ENCODE assay signal across 31 cellular contexts in genomic region chr11:101176381-101176780, GRCh38. TPM values are rescaled to one million over a fixed set of nuclear protein-coding genes. Genes with fewer than 3 reads are reported as not detected.
"Had no signal": no experiment of that assay in that cellular context is flagged by ENCODE, and none has a peak within 500 bp of the region (broad histone marks: within the 10 kb centered on the region; RNA-seq: fewer than 3 reads in every experiment).

No MANE protein-coding gene starts in this region.

- H3K4me3 Mint-ChIP-seq: activated naive CD8-positive, alpha-beta T cell; brain; effector memory CD8-positive, alpha-beta T cell; naive B cell; T-helper 2 cell treated with Interferon-gamma antibody and Interleukin-4, amounts not matched to agents 5 μg/mL and 100 μg/mL, for 36 hours had no signal

- H3K27me3 ChIP-seq: ascending aorta, ovary, testis, transverse colon, uterus had no signal

- DNase-seq: activated CD4-positive, alpha-beta T cell treated with anti-CD3 and anti-CD28 coated beads for 4 hours; activated CD4-positive, alpha-beta T cell treated with anti-CD3 and anti-CD28 coated beads, Interleukin-2, amount 50 U/mL, for 4 hours; activated effector memory CD4-positive, alpha-beta T cell treated with Interleukin-2 at 50 U/mL for 16 hours; activated naive CD4-positive, alpha-beta T cell treated with Interleukin-2 at 50 U/mL for 16 hours; caudate nucleus; cortex of kidney; effector memory CD8-positive, alpha-beta T cell; islet precursor cell; left ventricle myocardium superior; naive B cell; ovary; retina; stimulated activated CD4-positive, alpha-beta T cell treated with anti-CD3 and anti-CD28 coated beads, Interleukin-12 subunit alpha, Interleukin-12 subunit beta, amount 100 ng/mL, for 4 hours; stimulated activated CD4-positive, alpha-beta T cell treated with anti-CD3 and anti-CD28 coated beads, Interleukin-4, amount 100 ng/mL, for 1 hour; stimulated activated naive CD8-positive, alpha-beta T cell treated with anti-CD3 and anti-CD28 coated beads, Interleukin-15, Interleukin-2, amounts not matched to agents 100 U/mL and 50 U/mL, for 24 hours; T-helper 1 cell; testis; transverse colon; uterus had no signal

- H3K27ac ChIP-seq: ascending aorta, ovary, prostate gland, skin epidermis, testis, transverse colon, uterus had no signal

- H3K36me3 Mint-ChIP-seq: activated naive CD8-positive, alpha-beta T cell; brain; naive B cell had no signal

- H3K4me1 ChIP-seq: ascending aorta, prostate gland, testis, transverse colon, uterus had no signal

- H3K4me3 ChIP-seq: ascending aorta, ovary, prostate gland, skin epidermis, testis, transverse colon, uterus had no signal

- H3K27ac Mint-ChIP-seq: activated naive CD8-positive, alpha-beta T cell; brain; effector memory CD8-positive, alpha-beta T cell; naive B cell; T-helper 2 cell treated with Interferon-gamma antibody and Interleukin-4, amounts not matched to agents 5 μg/mL and 100 μg/mL, for 36 hours had no signal

- H3K4me1 Mint-ChIP-seq: brain, naive B cell had no signal

- H3K9me3 ChIP-seq: ascending aorta, ovary, prostate gland, testis, transverse colon, uterus had no signal

- H3K9me3 Mint-ChIP-seq: brain had no signal

- H3K27me3 Mint-ChIP-seq: activated naive CD8-positive, alpha-beta T cell; brain; effector memory CD8-positive, alpha-beta T cell; naive B cell had no signal

- ATAC-seq: effector memory CD8-positive, alpha-beta T cell; esophagus mucosa; left ventricle myocardium superior; sciatic nerve; stimulated activated naive CD8-positive, alpha-beta T cell treated with anti-CD3 and anti-CD28 coated beads, Interleukin-15, Interleukin-2, amounts not matched to agents 100 U/mL and 50 U/mL, for 24 hours had no signal

- H3K36me3 ChIP-seq: ovary, prostate gland, transverse colon, uterus had no signal

RNA-seq across cellular contexts. Expression of gene PGR, which starts 46.8 kb away (rescaled TPM):
- total RNA-seq: chondrocyte, endothelial cell of umbilical vein, lung microvascular endothelial cell had no signal
- polyA plus RNA-seq: endothelial cell of umbilical vein, neural cell had no signal
